Comparison of ENCODE assay signal across 1 cellular context in genomic region chr18:11887305-11888262, GRCh38.
TF ChIP-seq lines count a peak whose summit lies in the region.

No MANE protein-coding gene starts in this region.

TF ChIP-seq in HEK293, 187 proteins besides CTCF, POLR2A, EP300 and RAD21 (continued from another document):
- peak; percentile 42; the same call in 1 of the 2 replicates for TF ChIP-seq PRDM6 (tag by site-specific recombination; IDR thresholded peaks at IDR 0.05)
- peak; percentile 18; the same call in 1 of the 2 replicates for TF ChIP-seq OSR2 (tag by site-specific recombination; IDR thresholded peaks at IDR 0.05)
- peak; percentile 48; the same call in 1 of the 2 replicates for TF ChIP-seq FEZF1 (tag by site-specific recombination; IDR thresholded peaks at IDR 0.05)
- TF ChIP-seq SP7 (tag by site-specific recombination; IDR thresholded peaks at IDR 0.05) = peak; percentile 73
- 0 out of 2 replicates have a peak, but pooled peaks have one; percentile 9 for TF ChIP-seq PRDM10 (tag by site-specific recombination; IDR thresholded peaks at IDR 0.05)
- TF ChIP-seq GLI4 (tag by site-specific recombination; IDR thresholded peaks at IDR 0.05) = no peak
